ENCODE assay signal across 17 cellular contexts in the genomic region with DNA sequence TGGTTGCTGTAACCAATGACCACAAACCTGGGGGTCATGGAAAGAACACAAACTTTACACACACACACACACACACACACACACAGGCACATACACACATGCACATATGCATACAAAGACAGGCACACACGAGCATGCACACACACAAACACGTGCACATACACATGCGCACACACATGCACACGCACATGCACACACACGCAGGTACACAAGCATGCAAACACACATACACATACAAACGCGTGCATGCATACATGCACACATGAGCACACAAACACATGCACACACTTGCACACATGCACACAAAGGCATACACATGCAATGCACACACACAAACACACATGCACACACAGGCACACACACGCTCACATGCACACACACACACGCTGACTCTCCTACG. TPM values are rescaled to one million over a fixed set of nuclear protein-coding genes. Genes with fewer than 3 reads are reported as not detected.
DNase-seq lines count a peak whose midpoint lies in the region; ATAC-seq, FAIRE-seq and TF ChIP-seq lines count a peak whose summit lies in the region.
"Had no signal": no experiment of that assay in that cellular context is flagged by ENCODE, and none has a peak within 500 bp of the region (broad histone marks: within the 10 kb centered on the region; RNA-seq: fewer than 3 reads in every experiment).

No MANE protein-coding gene starts in this region.

- H3K27ac Mint-ChIP-seq in activated T-helper 2 cell treated with anti-CD3 and anti-CD28 coated beads, Interferon-gamma antibody, Interleukin-2, Interleukin-4, amounts not matched to agents 10 μg/mL and 5 μg/mL and 100 μg/mL, durations not matched to agents 14 hours and 24 hours and 36 hours = peak overlapping the region; percentile 3
- peak overlapping the region; percentile 74 for H3K27ac Mint-ChIP-seq in stimulated activated effector memory CD8-positive, alpha-beta T cell treated with anti-CD3 and anti-CD28 coated beads, Interleukin-12 subunit alpha, Interleukin-12 subunit beta, amount 100 ng/mL, for 72 hours

- intact Hi-C loops in activated T-helper 2 cell treated with anti-CD3 and anti-CD28 coated beads, Interferon-gamma antibody, Interleukin-2, Interleukin-4, amounts not matched to agents 10 μg/mL and 5 μg/mL and 100 μg/mL, durations not matched to agents 14 hours and 24 hours and 36 hours (cut with micrococcal nuclease) = no loop called here

- peaks cover 23% of the 10 kb centered on the region for H3K4me1 Mint-ChIP-seq in activated T-cell treated with anti-CD3 and anti-CD28 coated beads, Interleukin-2, amount 50 U/mL, for 4 hours (ENCODE audit: low read depth)
- peaks cover 52% of the 10 kb centered on the region for H3K4me1 Mint-ChIP-seq in activated T-helper 2 cell treated with anti-CD3 and anti-CD28 coated beads, Interferon-gamma antibody, Interleukin-2, Interleukin-4, amounts not matched to agents 10 μg/mL and 5 μg/mL and 100 μg/mL, durations not matched to agents 14 hours and 24 hours and 36 hours (ENCODE audit: low read depth)
- H3K4me1 Mint-ChIP-seq in stimulated activated effector memory CD8-positive, alpha-beta T cell treated with anti-CD3 and anti-CD28 coated beads, Interleukin-12 subunit alpha, Interleukin-12 subunit beta, amount 100 ng/mL, for 72 hours = peaks cover 56% of the 10 kb centered on the region

- no peak for TF ChIP-seq CTCF in omental fat pad (IDR thresholded peaks at IDR 0.05)

- DNase-seq in activated T-cell treated with anti-CD3 and anti-CD28 coated beads, Interleukin-2, amount 50 U/mL, for 1 hour = peak; percentile 8
- no peak for DNase-seq in activated T-cell treated with anti-CD3 and anti-CD28 coated beads, Interleukin-2, amount 50 U/mL, for 4 hours
- DNase-seq in GM12892 (ENCODE audit: insufficient read length) = no peak
- no peak for DNase-seq in activated T-helper 2 cell treated with anti-CD3 and anti-CD28 coated beads, Interferon-gamma antibody, Interleukin-2, Interleukin-4, amounts not matched to agents 10 μg/mL and 5 μg/mL and 100 μg/mL, durations not matched to agents 14 hours and 24 hours and 36 hours (ENCODE audit: low spot score)
- DNase-seq in stimulated activated effector memory CD8-positive, alpha-beta T cell treated with anti-CD3 and anti-CD28 coated beads, Interleukin-12 subunit alpha, Interleukin-12 subunit beta, amount 100 ng/mL, for 72 hours (ENCODE audit: low spot score in 2 of 2) = no peak
- no peak for DNase-seq in omental fat pad (ENCODE audit: low spot score)
- DNase-seq in SKM-1 (lab: John Stamatoyannopoulos, UW; ENCODE audit: unreplicated experiment) = no peak
- DNase-seq: DMS79, GM23248, NCI-H187 treated with DMSO at 0.1 percent for 48 hours, NCI-H446, NCI-H82, Right ventricle myocardium superior had no signal

- H3K4me3 Mint-ChIP-seq in activated T-cell treated with anti-CD3 and anti-CD28 coated beads, Interleukin-2, amount 50 U/mL, for 4 hours = no peak overlapping the region
- no peak overlapping the region for H3K4me3 Mint-ChIP-seq in activated T-helper 2 cell treated with anti-CD3 and anti-CD28 coated beads, Interferon-gamma antibody, Interleukin-2, Interleukin-4, amounts not matched to agents 10 μg/mL and 5 μg/mL and 100 μg/mL, durations not matched to agents 14 hours and 24 hours and 36 hours (ENCODE audit: low read depth)
- no peak overlapping the region for H3K4me3 Mint-ChIP-seq in stimulated activated effector memory CD8-positive, alpha-beta T cell treated with anti-CD3 and anti-CD28 coated beads, Interleukin-12 subunit alpha, Interleukin-12 subunit beta, amount 100 ng/mL, for 72 hours
- H3K4me3 Mint-ChIP-seq: CD14-positive monocyte had no signal

- FAIRE-seq in GM12892 (lab: Jason Lieb, UNC) = peak; percentile 46
- FAIRE-seq: A549, G401.6 had no signal

- ATAC-seq in activated T-cell treated with anti-CD3 and anti-CD28 coated beads, Interleukin-2, amount 50 U/mL, for 4 hours = no peak
- ATAC-seq in stimulated activated effector memory CD8-positive, alpha-beta T cell treated with anti-CD3 and anti-CD28 coated beads, Interleukin-12 subunit alpha, Interleukin-12 subunit beta, amount 100 ng/mL, for 72 hours = no peak
- ATAC-seq in HG03520 (IDR thresholded peaks at IDR 0.05; ENCODE audit: unreplicated experiment) = no peak
- no peak for ATAC-seq in omental fat pad (ENCODE audit: low FRiP score)
- ATAC-seq: A549 had no signal

- H3K9me3 Mint-ChIP-seq in activated T-cell treated with anti-CD3 and anti-CD28 coated beads, Interleukin-2, amount 50 U/mL, for 4 hours = no peaks in the 10 kb centered on the region
- H3K9me3 Mint-ChIP-seq in activated T-helper 2 cell treated with anti-CD3 and anti-CD28 coated beads, Interferon-gamma antibody, Interleukin-2, Interleukin-4, amounts not matched to agents 10 μg/mL and 5 μg/mL and 100 μg/mL, durations not matched to agents 14 hours and 24 hours and 36 hours = no peaks in the 10 kb centered on the region
- no peaks in the 10 kb centered on the region for H3K9me3 Mint-ChIP-seq in stimulated activated effector memory CD8-positive, alpha-beta T cell treated with anti-CD3 and anti-CD28 coated beads, Interleukin-12 subunit alpha, Interleukin-12 subunit beta, amount 100 ng/mL, for 72 hours

- H3K36me3 Mint-ChIP-seq in activated T-cell treated with anti-CD3 and anti-CD28 coated beads, Interleukin-2, amount 50 U/mL, for 4 hours (ENCODE audit: insufficient read depth) = peaks cover 33% of the 10 kb centered on the region
- peaks cover 70% of the 10 kb centered on the region for H3K36me3 Mint-ChIP-seq in activated T-helper 2 cell treated with anti-CD3 and anti-CD28 coated beads, Interferon-gamma antibody, Interleukin-2, Interleukin-4, amounts not matched to agents 10 μg/mL and 5 μg/mL and 100 μg/mL, durations not matched to agents 14 hours and 24 hours and 36 hours (ENCODE audit: low read depth)
- peaks cover 47% of the 10 kb centered on the region for H3K36me3 Mint-ChIP-seq in stimulated activated effector memory CD8-positive, alpha-beta T cell treated with anti-CD3 and anti-CD28 coated beads, Interleukin-12 subunit alpha, Interleukin-12 subunit beta, amount 100 ng/mL, for 72 hours
- H3K36me3 Mint-ChIP-seq: CD14-positive monocyte had no signal

- TF ChIP-seq POLR2A in GM12892 (IDR thresholded peaks at IDR 0.05; ENCODE audit: low read depth, low read length) = no peak

- H3K27me3 Mint-ChIP-seq in activated T-cell treated with anti-CD3 and anti-CD28 coated beads, Interleukin-2, amount 50 U/mL, for 4 hours (ENCODE audit: low read depth) = no peaks in the 10 kb centered on the region
- no peaks in the 10 kb centered on the region for H3K27me3 Mint-ChIP-seq in activated T-helper 2 cell treated with anti-CD3 and anti-CD28 coated beads, Interferon-gamma antibody, Interleukin-2, Interleukin-4, amounts not matched to agents 10 μg/mL and 5 μg/mL and 100 μg/mL, durations not matched to agents 14 hours and 24 hours and 36 hours (ENCODE audit: low read depth)

RNA-seq across cellular contexts. Expression of a gene that starts 44.0 kb away (rescaled TPM):
- total RNA-seq in activated T-cell treated with anti-CD3 and anti-CD28 coated beads, Interleukin-2, amount 50 U/mL, for 4 hours = 10 to 100 TPM in 2 of 3 donors, 1 to 10 TPM in 1; 8.8 to 13.7 (median 11.3) TPM
- 0.13 TPM for polyA plus RNA-seq in GM12892 (2012; ENCODE audit: missing spikeins)
- 86.0 and 87.4 TPM in 2 replicates for total RNA-seq in activated T-helper 2 cell treated with anti-CD3 and anti-CD28 coated beads, Interferon-gamma antibody, Interleukin-2, Interleukin-4, amounts not matched to agents 10 μg/mL and 5 μg/mL and 100 μg/mL, durations not matched to agents 14 hours and 24 hours and 36 hours
- under 1 TPM in 3 of 4 donors, not detected in 1; 0.31 to 0.96 (median 0.79) TPM for total RNA-seq in omental fat pad
- total RNA-seq: GM23248, Right ventricle myocardium superior had no signal
- polyA plus RNA-seq: A549, CD14-positive monocyte, GM23248 had no signal

RNA-seq across cellular contexts. Expression of a gene that starts 48.3 kb away (rescaled TPM):
- not detected for total RNA-seq in activated T-cell treated with anti-CD3 and anti-CD28 coated beads, Interleukin-2, amount 50 U/mL, for 4 hours
- 1.9 TPM for polyA plus RNA-seq in GM12892 (2012; ENCODE audit: missing spikeins)
- total RNA-seq in activated T-helper 2 cell treated with anti-CD3 and anti-CD28 coated beads, Interferon-gamma antibody, Interleukin-2, Interleukin-4, amounts not matched to agents 10 μg/mL and 5 μg/mL and 100 μg/mL, durations not matched to agents 14 hours and 24 hours and 36 hours = not detected in 2 replicates
- total RNA-seq in omental fat pad = under 1 TPM in 3 of 4 donors, not detected in 1; 0.31 to 0.37 (median 0.36) TPM
- total RNA-seq: Right ventricle myocardium superior had no signal
- polyA plus RNA-seq: CD14-positive monocyte, GM23248 had no signal

RNA-seq across cellular contexts. Expression of a gene that starts 51.9 kb away (rescaled TPM):
- total RNA-seq in activated T-cell treated with anti-CD3 and anti-CD28 coated beads, Interleukin-2, amount 50 U/mL, for 4 hours = 1 to 10 TPM; 2.0 to 2.6 (median 2.1) TPM
- 7.2 TPM for polyA plus RNA-seq in GM12892 (2012; ENCODE audit: missing spikeins)
- 81.0 and 88.1 TPM in 2 replicates for total RNA-seq in activated T-helper 2 cell treated with anti-CD3 and anti-CD28 coated beads, Interferon-gamma antibody, Interleukin-2, Interleukin-4, amounts not matched to agents 10 μg/mL and 5 μg/mL and 100 μg/mL, durations not matched to agents 14 hours and 24 hours and 36 hours
- total RNA-seq in omental fat pad = 1 to 10 TPM in 3 of 4 donors, under 1 TPM in 1; 0.32 to 8.7 (median 5.9) TPM
- total RNA-seq: GM23248, Right ventricle myocardium superior had no signal
- polyA plus RNA-seq: GM23248 had no signal

Comparison
In these comparisons a context has a peak if more than half of its experiments do, and no peak if none do; other contexts are left out.
1. RNA of a gene that starts 44.0 kb away (total RNA-seq): 86.0 to 87.4 TPM in activated T-helper 2 cell treated with anti-CD3 and anti-CD28 coated beads, Interferon-gamma antibody, Interleukin-2, Interleukin-4, amounts not matched to agents 10 μg/mL and 5 μg/mL and 100 μg/mL, durations not matched to agents 14 hours and 24 hours and 36 hours and 8.8 to 13.7 TPM in activated T-cell treated with anti-CD3 and anti-CD28 coated beads, Interleukin-2, amount 50 U/mL, for 4 hours; 0.31 to 0.96 TPM in omental fat pad; every median in the first group is over 4 times any median in the second.